ENCODE assay signal across 12 cellular contexts in genomic region chr1:230112782-230113181, GRCh38. TPM values are rescaled to one million over a fixed set of nuclear protein-coding genes. Genes with fewer than 3 reads are reported as not detected.
A peak's percentile ranks its signal among the peaks of the same experiment; 100 is the strongest.
DNase-seq lines count a peak whose midpoint lies in the region; ATAC-seq and TF ChIP-seq lines count a peak whose summit lies in the region.
"Had no signal": no experiment of that assay in that cellular context is flagged by ENCODE, and none has a peak within 500 bp of the region (broad histone marks: within the 10 kb centered on the region; RNA-seq: fewer than 3 reads in every experiment).

No MANE protein-coding gene starts in this region.

- H3K27me3 Mint-ChIP-seq in natural killer cell treated with Interleukin-12 subunit alpha and Interleukin-12 subunit beta and Interleukin-15 and Interleukin-18, amount 100 ng/mL, for 72 hours, result no peaks in the 10 kb centered on the region
- H3K27me3 Mint-ChIP-seq in natural killer cell (ENCODE audit: low read depth in 2 of 2), result no peaks in the 10 kb centered on the region
- no peaks in the 10 kb centered on the region for H3K27me3 Mint-ChIP-seq in chondrocyte (ENCODE audit: low read depth)

- H3K4me3 ChIP-seq in neutrophil (ENCODE audit: low read depth in 1 of 2, low read length in 1 of 2) (no peak overlapping the region), upper lobe of right lung (no peak overlapping the region)
- H3K4me3 ChIP-seq: MG63 had no signal

- H3K4me1 ChIP-seq in neutrophil (ENCODE audit: control insufficient read depth in 1 of 2, insufficient read depth in 1 of 2, low read depth in 1 of 2, low read length in 1 of 2), result peaks cover 4 to 16% of the 10 kb centered on the region in 2 experiments
- H3K4me1 ChIP-seq in upper lobe of right lung, result peaks cover 26% of the 10 kb centered on the region

- no peak overlapping the region for H3K4me3 Mint-ChIP-seq in natural killer cell treated with Interleukin-12 subunit alpha and Interleukin-12 subunit beta and Interleukin-15 and Interleukin-18, amount 100 ng/mL, for 72 hours
- H3K4me3 Mint-ChIP-seq in natural killer cell (no peak overlapping the region), chondrocyte (ENCODE audit: unreplicated experiment) (no peak overlapping the region)

- no peak for ATAC-seq in natural killer cell treated with Interleukin-12 subunit alpha and Interleukin-12 subunit beta and Interleukin-15 and Interleukin-18, amount 100 ng/mL, for 72 hours
- ATAC-seq in natural killer cell, result no peak
- no peak for ATAC-seq in HG03108 (IDR thresholded peaks at IDR 0.05; ENCODE audit: unreplicated experiment)
- no peak for ATAC-seq in upper lobe of right lung

- H3K27me3 ChIP-seq in neutrophil (no peaks in the 10 kb centered on the region), upper lobe of right lung (no peaks in the 10 kb centered on the region)
- H3K27me3 ChIP-seq: MG63 had no signal

- TF ChIP-seq CTCF in natural killer cell (IDR thresholded peaks at IDR 0.05) (no peak), chondrocyte (IDR thresholded peaks at IDR 0.05) (no peak), neutrophil (IDR thresholded peaks at IDR 0.05) (no peak), upper lobe of right lung (IDR thresholded peaks at IDR 0.05) (no peak)

- H3K9me3 Mint-ChIP-seq in natural killer cell treated with Interleukin-12 subunit alpha and Interleukin-12 subunit beta and Interleukin-15 and Interleukin-18, amount 100 ng/mL, for 72 hours, result no peaks in the 10 kb centered on the region
- H3K9me3 Mint-ChIP-seq in natural killer cell (no peaks in the 10 kb centered on the region), chondrocyte (ENCODE audit: low read depth) (no peaks in the 10 kb centered on the region)

- intact Hi-C loops in natural killer cell (cut with micrococcal nuclease) (no loop called here), upper lobe of right lung (cut with DNase I) (no loop called here)

- peak; percentile 26 for DNase-seq in natural killer cell treated with Interleukin-12 subunit alpha and Interleukin-12 subunit beta and Interleukin-15 and Interleukin-18, amount 100 ng/mL, for 72 hours (ENCODE audit: low spot score)
- DNase-seq in natural killer cell (no peak), chondrocyte (ENCODE audit: low spot score) (no peak), upper lobe of right lung (no peak), NCI-H1105 treated with DMSO at 0.1 percent for 48 hours (lab: John Stamatoyannopoulos, UW) (no peak), NCI-H187 (lab: John Stamatoyannopoulos, UW) (no peak)
- DNase-seq: AML-193, mesendoderm, MG63, SHP77 had no signal

- H3K4me1 Mint-ChIP-seq in natural killer cell treated with Interleukin-12 subunit alpha and Interleukin-12 subunit beta and Interleukin-15 and Interleukin-18, amount 100 ng/mL, for 72 hours (ENCODE audit: low read depth in 2 of 2), result peaks cover 41 to 56% of the 10 kb centered on the region in 2 donors
- peaks cover 31 to 41% of the 10 kb centered on the region in 2 donors for H3K4me1 Mint-ChIP-seq in natural killer cell
- H3K4me1 Mint-ChIP-seq in chondrocyte (ENCODE audit: low read depth), result peaks cover 72% of the 10 kb centered on the region

- H3K36me3 Mint-ChIP-seq in natural killer cell treated with Interleukin-12 subunit alpha and Interleukin-12 subunit beta and Interleukin-15 and Interleukin-18, amount 100 ng/mL, for 72 hours, result peaks cover 5% of the 10 kb centered on the region
- no peaks in the 10 kb centered on the region for H3K36me3 Mint-ChIP-seq in natural killer cell
- peaks cover 6% of the 10 kb centered on the region for H3K36me3 Mint-ChIP-seq in chondrocyte (ENCODE audit: low read depth)

- peaks cover 11% of the 10 kb centered on the region for H3K36me3 ChIP-seq in neutrophil
- H3K36me3 ChIP-seq in upper lobe of right lung, result no peaks in the 10 kb centered on the region

- H3K27ac Mint-ChIP-seq in natural killer cell treated with Interleukin-12 subunit alpha and Interleukin-12 subunit beta and Interleukin-15 and Interleukin-18, amount 100 ng/mL, for 72 hours, result peak overlapping the region in 1 of 2 donors; percentile 50
- no peak overlapping the region for H3K27ac Mint-ChIP-seq in natural killer cell
- peak overlapping the region; percentile 97 for H3K27ac Mint-ChIP-seq in chondrocyte (ENCODE audit: unreplicated experiment)

- H3K9me3 ChIP-seq in neutrophil (no peaks in the 10 kb centered on the region), upper lobe of right lung (no peaks in the 10 kb centered on the region)
- H3K9me3 ChIP-seq: MG63 had no signal

- H3K27ac ChIP-seq in neutrophil (peak overlapping the region; percentile 18), upper lobe of right lung (no peak overlapping the region)

RNA-seq across cellular contexts. Expression of gene GALNT2, which starts 45.7 kb away (rescaled TPM):
- 10 to 100 TPM; 37.7 to 51.5 TPM for total RNA-seq in natural killer cell treated with Interleukin-12 subunit alpha and Interleukin-12 subunit beta and Interleukin-15 and Interleukin-18, amount 100 ng/mL, for 72 hours
- 10 to 100 TPM; 31.2 to 53.6 (median 47.3) TPM for total RNA-seq in natural killer cell
- 210 to 276 TPM (median 223 TPM) in 3 replicates for total RNA-seq in chondrocyte
- 55.1 TPM for total RNA-seq in upper lobe of right lung
